8 cellular contexts compared by ENCODE assay signal in genomic region chr5:177454397-177455035, GRCh38. TPM values are rescaled to one million over a fixed set of nuclear protein-coding genes. Genes with fewer than 3 reads are reported as not detected.
DNase-seq lines count a peak whose midpoint lies in the region; ATAC-seq and TF ChIP-seq lines count a peak whose summit lies in the region.

No MANE protein-coding gene starts in this region.

- H3K27me3 Mint-ChIP-seq in activated T-cell treated with anti-CD3 and anti-CD28 coated beads, Interleukin-2, amount 50 U/mL, for 72 hours (ENCODE audit: low read depth) = no peaks in the 10 kb centered on the region

- H3K36me3 Mint-ChIP-seq in activated T-cell treated with anti-CD3 and anti-CD28 coated beads, Interleukin-2, amount 50 U/mL, for 72 hours (ENCODE audit: insufficient read depth in 2 of 2) = peaks cover 0 to 3% of the 10 kb centered on the region in 2 donors

- peaks cover 8% of the 10 kb centered on the region; the same call in 1 of the 2 replicates for H3K27me3 ChIP-seq in HUES64 (ENCODE audit: insufficient read depth, low read length)
- H3K27me3 ChIP-seq in PC-3 (ENCODE audit: low read length) = no peaks in the 10 kb centered on the region
- peaks cover 0 to 30% (median 0%) of the 10 kb centered on the region in 4 donors for H3K27me3 ChIP-seq in esophagus squamous epithelium

- peak overlapping the region; percentile 99 for H3K4me2 ChIP-seq in PC-3 (ENCODE audit: low read length)

- POLR2A ChIA-PET in PC-3 (lab: Charles Lee; ENCODE audit: unreplicated experiment) = interaction anchor here (0.5 to 1.1 kb wide), 3 partner anchors 43 to 52 kb away, joined by 3 to 4 read pairs (median 3); partner anchors contain the start of gene PDLIM7

- no peak overlapping the region for H3K27ac Mint-ChIP-seq in activated T-cell treated with anti-CD3 and anti-CD28 coated beads, Interleukin-2, amount 50 U/mL, for 72 hours

- H3K9me3 ChIP-seq in HUES64 (ENCODE audit: insufficient read depth, low read depth, low read length) (no peaks in the 10 kb centered on the region), PC-3 (ENCODE audit: low read length) (no peaks in the 10 kb centered on the region), esophagus squamous epithelium (no peaks in the 10 kb centered on the region)

- peak overlapping the region; percentile 92 for H2AFZ ChIP-seq in PC-3 (ENCODE audit: low read length)

- peak; percentile 60 for DNase-seq in DMS153 (lab: John Stamatoyannopoulos, UW)
- DNase-seq in PC-3 = peak; percentile 94
- peak; percentile 94 to 98 for DNase-seq in activated T-cell treated with anti-CD3 and anti-CD28 coated beads, Interleukin-2, amount 50 U/mL, for 72 hours
- peak; percentile 63 for DNase-seq in esophagus squamous epithelium (lab: John Stamatoyannopoulos, UW)
- DNase-seq in myocyte (ENCODE audit: low read depth) = peak; percentile 88
- DNase-seq in stimulated activated CD8-positive, alpha-beta memory T cell treated with anti-CD3 and anti-CD28 coated beads, Interleukin-7, amount 100 ng/mL, for 4 hours (ENCODE audit: low read depth in 2 of 2) = peak; percentile 83 to 91

- H3K36me3 ChIP-seq in HUES64 (ENCODE audit: insufficient read depth, low read length) = peaks cover 26% of the 10 kb centered on the region
- H3K36me3 ChIP-seq in PC-3 (ENCODE audit: low read depth, low read length) = peaks cover 5% of the 10 kb centered on the region
- peaks cover 0 to 18% (median 5%) of the 10 kb centered on the region in 3 donors for H3K36me3 ChIP-seq in esophagus squamous epithelium

- peak overlapping the region; percentile 85 to 95 for H3K4me3 Mint-ChIP-seq in activated T-cell treated with anti-CD3 and anti-CD28 coated beads, Interleukin-2, amount 50 U/mL, for 72 hours

- H3K4me3 ChIP-seq in HUES64 (ENCODE audit: low read length) (peak overlapping the region; percentile 64), PC-3 (ENCODE audit: low read length) (peak overlapping the region; percentile 88), esophagus squamous epithelium (peak overlapping the region; percentile 43 to 76 (median 60))

- ATAC-seq in GM21515 (IDR thresholded peaks at IDR 0.05; ENCODE audit: unreplicated experiment) (peak; percentile 47), PC-3 (peak; percentile 48)
- peak; percentile 50 to 56 for ATAC-seq in activated T-cell treated with anti-CD3 and anti-CD28 coated beads, Interleukin-2, amount 50 U/mL, for 72 hours (replicated peaks in 1 of 2)

- peak; percentile 83 for TF ChIP-seq CTCF in PC-3 (conservative IDR thresholded peaks at IDR 0.05; ENCODE audit: low read depth, low read length)
- peak; percentile 96 to 99 (median 98) for TF ChIP-seq CTCF in esophagus squamous epithelium (IDR thresholded peaks at IDR 0.05)

- no peak for TF ChIP-seq POLR2A in esophagus squamous epithelium (IDR thresholded peaks at IDR 0.05)

- peaks cover 14% of the 10 kb centered on the region; the same call in 1 of the 2 replicates for H4K20me1 ChIP-seq in PC-3 (ENCODE audit: low read length)

- H3F3A ChIP-seq in PC-3 (ENCODE audit: low read length, unreplicated experiment) = peaks cover 8% of the 10 kb centered on the region

- no peaks in the 10 kb centered on the region for H3K9me3 Mint-ChIP-seq in activated T-cell treated with anti-CD3 and anti-CD28 coated beads, Interleukin-2, amount 50 U/mL, for 72 hours

- no peaks in the 10 kb centered on the region for H3K9me2 ChIP-seq in PC-3 (replicated peaks; ENCODE audit: low read length)

- BruUV-seq in PC-3 (replicated peaks; lab: Mats Ljungman, UMichigan) = no TSS peak

- H3K4me1 ChIP-seq in HUES64 (ENCODE audit: insufficient read depth, low read length) = peaks cover 22% of the 10 kb centered on the region; the same call in 1 of the 2 replicates
- H3K4me1 ChIP-seq in PC-3 (ENCODE audit: insufficient read depth, low read length) = peaks cover 16% of the 10 kb centered on the region; the same call in 1 of the 2 replicates
- peaks cover 34 to 71% (median 40%) of the 10 kb centered on the region in 3 donors for H3K4me1 ChIP-seq in esophagus squamous epithelium

- CTCF ChIA-PET in PC-3 (lab: Charles Lee) = interaction anchor here (0.6 to 3.4 kb wide), 9 partner anchors 10 to 919 kb away, joined by 3 to 36 read pairs (median 5); partner anchors contain the start of gene PDLIM7

- H3K27ac ChIP-seq in HUES64 (ENCODE audit: low read depth, low read length) (peak overlapping the region; percentile 87; the same call in 1 of the 2 replicates), PC-3 (ENCODE audit: low read length) (peak overlapping the region; percentile 60), esophagus squamous epithelium (peak overlapping the region; percentile 68 to 91 (median 80))

- H3K4me1 Mint-ChIP-seq in activated T-cell treated with anti-CD3 and anti-CD28 coated beads, Interleukin-2, amount 50 U/mL, for 72 hours (ENCODE audit: low read depth) = peaks cover 34% of the 10 kb centered on the region

- intact Hi-C loops in PC-3 (cut with micrococcal nuclease) = loop anchor here (1.0 to 2.0 kb wide), 6 partner anchors 28 to 146 kb away; partner anchors contain the start of gene GRK6
- intact Hi-C loops in esophagus squamous epithelium (cut with DNase I) = loop anchor here (5.0 to 10.0 kb wide), 2 partner anchors 47 to 140 kb away; partner anchors contain the start of genes F12 and MXD3

- H3K79me2 ChIP-seq in PC-3 (ENCODE audit: low read length) = peaks cover 6% of the 10 kb centered on the region; the same call in 1 of the 2 replicates

- H3K9ac ChIP-seq in HUES64 (ENCODE audit: low read depth, low read length) = peak overlapping the region; percentile 88
- peak overlapping the region; percentile 80 for H3K9ac ChIP-seq in PC-3 (ENCODE audit: low read length)

- under 1% methylated on average over 84 of the region's 84 CpGs for WGBS in HUES64
- 0% methylated on average over 11 of the region's 84 CpGs; no CpG with 5 or more reads in 1 of the 2 donors for WGBS in esophagus squamous epithelium, 2 donors

RNA-seq across cellular contexts. Expression of gene PRR7, which starts 7.9 kb away (rescaled TPM):
- 5.5 TPM for polyA plus RNA-seq in HUES64 (2013, experiment 1 of 2)
- polyA plus RNA-seq in HUES64 (2013, experiment 2 of 2) = 7.7 TPM
- total RNA-seq in PC-3 (2014; rRNA removed) (40.6 and 47.2 TPM in 2 replicates), esophagus squamous epithelium (1 to 10 TPM; 5.0 to 7.7 (median 6.4) TPM), myocyte (23.1 and 38.7 TPM in 2 replicates)
- total RNA-seq in activated T-cell treated with anti-CD3 and anti-CD28 coated beads, Interleukin-2, amount 50 U/mL, for 72 hours = 10 to 100 TPM; 12.1 to 16.0 TPM
- 12.4 TPM for polyA plus RNA-seq in myocyte (2012)

RNA-seq across cellular contexts. Expression of gene DBN1, which starts 18.9 kb away (rescaled TPM):
- polyA plus RNA-seq in HUES64 (2013, experiment 1 of 2) = 252 TPM
- 228 TPM for polyA plus RNA-seq in HUES64 (2013, experiment 2 of 2)
- total RNA-seq in PC-3 (2014; rRNA removed) (127 and 207 TPM in 2 replicates), esophagus squamous epithelium (10 to 100 TPM; 11.9 to 51.1 (median 27.2) TPM), myocyte (311 and 455 TPM in 2 replicates)
- 10 to 100 TPM; 69.5 to 98.8 TPM for total RNA-seq in activated T-cell treated with anti-CD3 and anti-CD28 coated beads, Interleukin-2, amount 50 U/mL, for 72 hours
- polyA plus RNA-seq in myocyte (2012) = 336 TPM

RNA-seq across cellular contexts. Expression of gene GRK6, which starts 28.0 kb away (rescaled TPM):
- polyA plus RNA-seq in HUES64 (2013, experiment 1 of 2) = 25.2 TPM
- 29.3 TPM for polyA plus RNA-seq in HUES64 (2013, experiment 2 of 2)
- 69.9 and 88.8 TPM in 2 replicates for total RNA-seq in PC-3 (2014; rRNA removed)
- 100 to 1,000 TPM; 133 to 135 TPM for total RNA-seq in activated T-cell treated with anti-CD3 and anti-CD28 coated beads, Interleukin-2, amount 50 U/mL, for 72 hours
- total RNA-seq in esophagus squamous epithelium = 10 to 100 TPM; 24.6 to 39.7 (median 29.5) TPM
- 19.8 and 27.8 TPM in 2 replicates for total RNA-seq in myocyte
- polyA plus RNA-seq in myocyte (2012) = 15.4 TPM

RNA-seq across cellular contexts. Expression of gene PDLIM7, which starts 42.9 kb away (rescaled TPM):
- polyA plus RNA-seq in HUES64 (2013, experiment 1 of 2) = 118 TPM
- polyA plus RNA-seq in HUES64 (2013, experiment 2 of 2) = 108 TPM
- total RNA-seq in PC-3 (2014; rRNA removed) (159 and 195 TPM in 2 replicates), esophagus squamous epithelium (10 to 100 TPM; 17.1 to 81.6 (median 33.6) TPM), myocyte (302 and 340 TPM in 2 replicates)
- total RNA-seq in activated T-cell treated with anti-CD3 and anti-CD28 coated beads, Interleukin-2, amount 50 U/mL, for 72 hours = 10 to 100 TPM; 87.5 to 93.9 TPM
- 616 TPM for polyA plus RNA-seq in myocyte (2012)

RNA-seq across cellular contexts. Expression of gene F12, which starts 45.2 kb away (rescaled TPM):
- polyA plus RNA-seq in HUES64 (2013, experiment 1 of 2) = 0.60 TPM
- polyA plus RNA-seq in HUES64 (2013, experiment 2 of 2) = 1.4 TPM
- total RNA-seq in PC-3 (2014; rRNA removed) (31.0 and 36.8 TPM in 2 replicates), esophagus squamous epithelium (10 to 100 TPM; 10.7 to 25.4 (median 19.6) TPM), myocyte (0.86 and 0.94 TPM in 2 replicates)
- 1 to 10 TPM; 6.5 to 6.7 TPM for total RNA-seq in activated T-cell treated with anti-CD3 and anti-CD28 coated beads, Interleukin-2, amount 50 U/mL, for 72 hours
- 0.64 TPM for polyA plus RNA-seq in myocyte (2012)

Comparison
In these comparisons a context has a peak if more than half of its experiments do, and no peak if none do; other contexts are left out.
1. Peak in every context shown above with its lines: DNase-seq, ATAC-seq, H3K4me3 ChIP-seq and H3K27ac ChIP-seq.